In the genomic region with DNA sequence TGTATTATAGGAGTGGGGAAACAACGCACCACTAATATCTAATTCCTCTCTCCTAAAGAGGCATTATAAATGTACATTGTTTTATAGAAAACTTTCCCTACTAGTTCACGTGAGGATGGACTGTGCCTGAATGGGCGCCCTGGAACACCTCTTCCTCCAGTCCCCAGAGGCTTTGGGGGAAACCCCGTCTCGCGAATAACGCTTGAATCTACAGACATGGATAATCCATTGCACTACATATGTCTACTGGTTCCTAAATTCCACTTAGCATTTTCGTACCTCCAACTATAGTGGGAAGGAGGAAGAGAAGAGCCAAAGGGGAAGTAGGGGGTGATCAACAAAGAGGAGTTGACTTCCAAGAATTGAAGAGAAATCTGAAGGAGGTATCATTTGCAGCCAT, we compare ENCODE assay signal across 22 cellular contexts. TPM values are rescaled to one million over a fixed set of nuclear protein-coding genes. Genes with fewer than 3 reads are reported as not detected.
DNase-seq lines count a peak whose midpoint lies in the region; ATAC-seq and TF ChIP-seq lines count a peak whose summit lies in the region.
"Had no signal": no experiment of that assay in that cellular context is flagged by ENCODE, and none has a peak within 500 bp of the region (broad histone marks: within the 10 kb centered on the region; RNA-seq: fewer than 3 reads in every experiment).

No MANE protein-coding gene starts in this region.

- no peaks in the 10 kb centered on the region for H3K36me3 Mint-ChIP-seq in T-helper 1 cell treated with Interleukin-12 subunit alpha and Interleukin-12 subunit beta and Interleukin-4 antibody, amounts not matched to agents 30 μg/mL and 1 μg/mL, for 36 hours (ENCODE audit: low read depth)

- H3K4me3 ChIP-seq in hepatocyte = no peak overlapping the region
- H3K4me3 ChIP-seq in neuron (ENCODE audit: low read length) = peak overlapping the region; percentile 32
- H3K4me3 ChIP-seq: BLaER1 treated with 17β-estradiol and CSF1 and Interleukin-3, amounts not matched to agents 10 nM and 100 nM; mucosa of descending colon had no signal

- no peaks in the 10 kb centered on the region for H3K9me2 ChIP-seq in hepatocyte (replicated peaks; ENCODE audit: insufficient read depth)
- H3K9me2 ChIP-seq: SK-N-SH had no signal

- H3K27me3 Mint-ChIP-seq in T-helper 1 cell treated with Interleukin-12 subunit alpha and Interleukin-12 subunit beta and Interleukin-4 antibody, amounts not matched to agents 30 μg/mL and 1 μg/mL, for 36 hours (ENCODE audit: low read depth) = peaks cover 82% of the 10 kb centered on the region

- no peak for TF ChIP-seq CTCF in hepatocyte (IDR thresholded peaks at IDR 0.05; ENCODE audit: poor library complexity)
- TF ChIP-seq CTCF in foreskin keratinocyte (conservative IDR thresholded peaks at IDR 0.05) = no peak

- peak overlapping the region; percentile 74 for H3K27ac Mint-ChIP-seq in T-helper 1 cell treated with Interleukin-12 subunit alpha and Interleukin-12 subunit beta and Interleukin-4 antibody, amounts not matched to agents 30 μg/mL and 1 μg/mL, for 36 hours
- H3K27ac Mint-ChIP-seq: activated T-helper 1 cell treated with anti-CD3 and anti-CD28 coated beads, Interleukin-12 subunit alpha, Interleukin-12 subunit beta, Interleukin-2, Interleukin-4 antibody, amounts not matched to agents 30 ng/mL and 10 ng/mL and 1 ng/mL, durations not matched to agents 14 hours and 24 hours and 36 hours had no signal

- H2AFZ ChIP-seq in hepatocyte = no peak overlapping the region
- no peak overlapping the region for H2AFZ ChIP-seq in neuron (ENCODE audit: low read depth, low read length)

- H3K4me1 Mint-ChIP-seq in T-helper 1 cell treated with Interleukin-12 subunit alpha and Interleukin-12 subunit beta and Interleukin-4 antibody, amounts not matched to agents 30 μg/mL and 1 μg/mL, for 36 hours (ENCODE audit: low read depth) = peaks cover 5% of the 10 kb centered on the region

- DNase-seq in T-helper 1 cell (no peak), OCI-M1 (lab: John Stamatoyannopoulos, UW) (peak; percentile 19), hepatocyte (ENCODE audit: low spot score) (no peak), SKM-1 treated with dmso at 0.1 percent for 144 hours (lab: John Stamatoyannopoulos, UW; ENCODE audit: unreplicated experiment) (no peak), foreskin keratinocyte (no peak)
- DNase-seq: 8988T; activated CD4-positive, alpha-beta T cell treated with anti-CD3 and anti-CD28 coated beads, Interleukin-2, amount 50 U/mL, for 48 hours; amygdala; cerebellar nuclear complex; left cardiac atrium; mucosa of descending colon; NCI-H1417 treated with DMSO at 0.1 percent for 48 hours; NCI-H748 treated with DMSO at 0.1 percent for 48 hours; SK-N-SH; stimulated activated CD4-positive, alpha-beta T cell treated with anti-CD3 and anti-CD28 coated beads, Interleukin-12 subunit alpha, Interleukin-12 subunit beta, amount 100 ng/mL, for 4 hours; tibial artery had no signal

- H3K4me1 ChIP-seq in hepatocyte (ENCODE audit: insufficient read depth) (peaks cover 9% of the 10 kb centered on the region), neuron (ENCODE audit: insufficient read depth, low read length) (peaks cover 13% of the 10 kb centered on the region), foreskin keratinocyte (no peaks in the 10 kb centered on the region)

- H3K9me3 Mint-ChIP-seq in T-helper 1 cell treated with Interleukin-12 subunit alpha and Interleukin-12 subunit beta and Interleukin-4 antibody, amounts not matched to agents 30 μg/mL and 1 μg/mL, for 36 hours = peaks cover 5% of the 10 kb centered on the region
- H3K9me3 Mint-ChIP-seq: activated T-helper 1 cell treated with anti-CD3 and anti-CD28 coated beads, Interleukin-12 subunit alpha, Interleukin-12 subunit beta, Interleukin-2, Interleukin-4 antibody, amounts not matched to agents 30 ng/mL and 10 ng/mL and 1 ng/mL, durations not matched to agents 14 hours and 24 hours and 36 hours had no signal

- ATAC-seq in GM19328 (IDR thresholded peaks at IDR 0.05; ENCODE audit: unreplicated experiment) = no peak
- no peak for ATAC-seq in foreskin keratinocyte
- ATAC-seq: left cardiac atrium, mucosa of descending colon had no signal

- H3K79me2 ChIP-seq in hepatocyte = no peaks in the 10 kb centered on the region

- WGBS in hepatocyte (ENCODE audit: low lambda C conversion rate, missing lambda C conversion rate) = 26% methylated on average over 8 of the region's 8 CpGs

- H3K36me3 ChIP-seq in hepatocyte (replicated peaks; ENCODE audit: insufficient read depth, low read depth) (no peaks in the 10 kb centered on the region), neuron (ENCODE audit: insufficient read depth, low read length) (no peaks in the 10 kb centered on the region)
- H3K36me3 ChIP-seq: BLaER1 treated with 17β-estradiol and CSF1 and Interleukin-3, amounts not matched to agents 10 nM and 100 nM; tibial artery had no signal

- no peak overlapping the region for H3K27ac ChIP-seq in hepatocyte
- no peak overlapping the region for H3K27ac ChIP-seq in foreskin keratinocyte
- H3K27ac ChIP-seq: BLaER1 treated with 17β-estradiol and CSF1 and Interleukin-3, amounts not matched to agents 10 nM and 100 nM; tibial artery had no signal

- peaks cover 94% of the 10 kb centered on the region for H3K27me3 ChIP-seq in hepatocyte
- H3K27me3 ChIP-seq in neuron (ENCODE audit: insufficient read depth, low read length) = peaks cover 67% of the 10 kb centered on the region
- H3K27me3 ChIP-seq in foreskin keratinocyte = peaks cover 82% of the 10 kb centered on the region

- H3K4me2 ChIP-seq in hepatocyte = peak overlapping the region; percentile 98

- no peaks in the 10 kb centered on the region for H3K9me3 ChIP-seq in hepatocyte (ENCODE audit: low read depth)
- no peaks in the 10 kb centered on the region for H3K9me3 ChIP-seq in neuron (ENCODE audit: low read length)
- H3K9me3 ChIP-seq: mucosa of descending colon, SK-N-SH, tibial artery had no signal

- no peaks in the 10 kb centered on the region for H4K20me1 ChIP-seq in hepatocyte (ENCODE audit: insufficient read depth, poor library complexity, severe bottlenecking)
- H4K20me1 ChIP-seq: BLaER1 treated with 17β-estradiol and CSF1 and Interleukin-3, amounts not matched to agents 10 nM and 100 nM had no signal

- H3K4me3 Mint-ChIP-seq in T-helper 1 cell treated with Interleukin-12 subunit alpha and Interleukin-12 subunit beta and Interleukin-4 antibody, amounts not matched to agents 30 μg/mL and 1 μg/mL, for 36 hours = no peak overlapping the region
- H3K4me3 Mint-ChIP-seq: activated T-helper 1 cell treated with anti-CD3 and anti-CD28 coated beads, Interleukin-12 subunit alpha, Interleukin-12 subunit beta, Interleukin-2, Interleukin-4 antibody, amounts not matched to agents 30 ng/mL and 10 ng/mL and 1 ng/mL, durations not matched to agents 14 hours and 24 hours and 36 hours had no signal

RNA-seq across cellular contexts. Expression of a gene that starts 11.2 kb away (rescaled TPM):
- total RNA-seq in hepatocyte (not detected in 2 replicates), foreskin keratinocyte (not detected in 2 replicates)
- polyA plus RNA-seq in hepatocyte (not detected in 2 replicates), foreskin keratinocyte (not detected in 2 replicates)
- total RNA-seq: activated T-helper 1 cell treated with anti-CD3 and anti-CD28 coated beads, Interleukin-12 subunit alpha, Interleukin-12 subunit beta, Interleukin-2, Interleukin-4 antibody, amounts not matched to agents 30 ng/mL and 10 ng/mL and 1 ng/mL, durations not matched to agents 14 hours and 24 hours and 36 hours; left cardiac atrium; mucosa of descending colon; posterior vena cava had no signal
- polyA plus RNA-seq: SK-N-SH had no signal
